8 cellular contexts compared by ENCODE assay signal in the genomic region with DNA sequence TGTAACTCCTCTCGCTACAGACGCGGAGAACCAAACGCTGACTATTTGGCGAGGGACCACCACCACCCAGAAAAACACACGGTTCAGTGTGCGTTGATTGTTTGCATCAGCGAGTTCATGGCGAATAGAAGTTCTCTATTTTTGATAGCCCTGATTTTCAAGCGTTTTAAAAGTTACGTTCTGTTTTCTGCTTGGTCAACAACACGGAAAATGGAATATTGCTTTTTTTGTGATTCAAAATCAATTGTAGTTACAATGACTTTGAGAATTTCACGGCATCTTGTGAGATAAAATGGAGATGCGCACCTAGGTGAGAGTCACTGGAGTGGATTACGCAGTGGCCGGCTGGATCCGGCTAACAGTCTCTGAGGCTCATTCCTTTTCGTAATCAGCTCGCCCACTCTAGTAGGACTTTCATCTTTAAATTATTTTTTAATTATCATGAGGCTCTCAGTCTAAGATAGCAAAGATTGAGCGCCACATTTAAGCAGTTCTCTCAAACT. TPM values are rescaled to one million over a fixed set of nuclear protein-coding genes. Genes with fewer than 3 reads are reported as not detected.
DNase-seq lines count a peak whose midpoint lies in the region; ATAC-seq and TF ChIP-seq lines count a peak whose summit lies in the region.

No MANE protein-coding gene starts in this region.

- peak overlapping the region; percentile 81 for H3K27ac Mint-ChIP-seq in activated CD8-positive, alpha-beta T cell treated with anti-CD3 and anti-CD28 coated beads for 36 hours

- TSS peak; percentile 59 for BruUV-seq in HCT116 (replicated peaks; lab: Mats Ljungman, UMichigan)

- TF ChIP-seq RAD21 in HCT116 (IDR thresholded peaks at IDR 0.05; ENCODE audit: low read depth), result no peak

- TF ChIP-seq CTCF in AG10803 (conservative IDR thresholded peaks at IDR 0.05; ENCODE audit: low read length) (no peak), HCT116 (IDR thresholded peaks at IDR 0.05 in 2 of 3, conservative IDR thresholded peaks at IDR 0.05 in 1 of 3; ENCODE audit: borderline replicate concordance in 1 of 3, insufficient read depth in 1 of 3, low read depth in 2 of 3, low read length in 2 of 3) (no peak), left ventricle myocardium inferior (IDR thresholded peaks at IDR 0.05; ENCODE audit: borderline replicate concordance) (no peak), retinal pigment epithelial cell (conservative IDR thresholded peaks at IDR 0.05; ENCODE audit: low read depth, low read length) (no peak)
- no peak for TF ChIP-seq CTCF in activated CD8-positive, alpha-beta T cell treated with anti-CD3 and anti-CD28 coated beads for 36 hours (IDR thresholded peaks at IDR 0.05)

- H3K36me3 ChIP-seq in HCT116 (ENCODE audit: control insufficient read depth in 1 of 2, insufficient read depth in 2 of 2, low read length in 2 of 2) (no peaks in the 10 kb centered on the region), left ventricle myocardium inferior (no peaks in the 10 kb centered on the region)

- peak overlapping the region; percentile 76 for H3K4me3 ChIP-seq in AG10803 (ENCODE audit: low read length)
- H3K4me3 ChIP-seq in HCT116 (replicated peaks in 1 of 2; ENCODE audit: low read depth in 1 of 2, low read length in 2 of 2), result peak overlapping the region; percentile 39 to 54
- H3K4me3 ChIP-seq in left ventricle myocardium inferior, result peak overlapping the region; percentile 80
- H3K4me3 ChIP-seq in retinal pigment epithelial cell (ENCODE audit: low read length), result peak overlapping the region; percentile 72

- CTCF ChIA-PET in HCT116 (lab: Charles Lee), result interaction anchor here (3.7 kb wide), 1 partner anchor 11 kb away, joined by 55 read pairs; no protein-coding TSS in a partner anchor
- CTCF ChIA-PET in activated CD8-positive, alpha-beta T cell treated with anti-CD3 and anti-CD28 coated beads for 36 hours (lab: Charles Lee), result interaction anchor here (0.9 to 4.2 kb wide), 3 partner anchors 12 to 92 kb away, joined by 3 to 43 read pairs (median 6); no protein-coding TSS in a partner anchor

- TF ChIP-seq POLR2A in HCT116 (IDR thresholded peaks at IDR 0.05; ENCODE audit: borderline replicate concordance, extremely low read depth, insufficient read depth, insufficient read length), result no peak

- DNase-seq in AG10803 (ENCODE audit: low read depth) (peak; percentile 10), HCT116 (ENCODE audit: low read depth, low spot score) (no peak), left ventricle myocardium inferior (no peak), retinal pigment epithelial cell (ENCODE audit: low read depth) (no peak), OCI-M1 (lab: John Stamatoyannopoulos, UW) (no peak), D341Med (ENCODE audit: low spot score) (no peak), AG08395 (ENCODE audit: low spot score) (no peak)
- peak; percentile 13 for DNase-seq in activated CD8-positive, alpha-beta T cell treated with anti-CD3 and anti-CD28 coated beads for 36 hours

- H3K4me2 ChIP-seq in HCT116 (ENCODE audit: low read length), result peak overlapping the region; percentile 73

- H3K27me3 ChIP-seq in HCT116 (ENCODE audit: insufficient read depth, low read length) (no peaks in the 10 kb centered on the region), left ventricle myocardium inferior (ENCODE audit: low read depth) (peaks cover 2% of the 10 kb centered on the region)

- RAD21 ChIA-PET in HCT116 (lab: Charles Lee; ENCODE audit: low non-redundant PET in 1 of 2, low total read pairs in 2 of 2, uncharacterized antibody in 2 of 2, unreplicated experiment in 2 of 2), result no interaction called here

- POLR2A ChIA-PET in HCT116 (lab: Charles Lee), result interaction anchor here (0.8 kb wide), 1 partner anchor 11 kb away, joined by 3 read pairs; no protein-coding TSS in a partner anchor
- POLR2A ChIA-PET in activated CD8-positive, alpha-beta T cell treated with anti-CD3 and anti-CD28 coated beads for 36 hours (lab: Charles Lee), result interaction anchor here (0.6 to 2.5 kb wide), 3 partner anchors 72 to 202 kb away, joined by 3 to 5 read pairs (median 3); no protein-coding TSS in a partner anchor

- H3K4me1 Mint-ChIP-seq in activated CD8-positive, alpha-beta T cell treated with anti-CD3 and anti-CD28 coated beads for 36 hours (ENCODE audit: low read depth), result peaks cover 20% of the 10 kb centered on the region

- peaks cover 16% of the 10 kb centered on the region for H3K27me3 Mint-ChIP-seq in activated CD8-positive, alpha-beta T cell treated with anti-CD3 and anti-CD28 coated beads for 36 hours

- H3K4me3 Mint-ChIP-seq in activated CD8-positive, alpha-beta T cell treated with anti-CD3 and anti-CD28 coated beads for 36 hours, result peak overlapping the region; percentile 84

- no peaks in the 10 kb centered on the region for H3K79me2 ChIP-seq in HCT116 (ENCODE audit: insufficient read depth, low read length)

- H3K9me3 ChIP-seq in HCT116 (ENCODE audit: control insufficient read depth in 1 of 2, insufficient read depth in 1 of 2, low read depth in 1 of 2, low read length in 2 of 2) (no peaks in the 10 kb centered on the region), left ventricle myocardium inferior (replicated peaks) (no peaks in the 10 kb centered on the region)

- H3K9me3 Mint-ChIP-seq in activated CD8-positive, alpha-beta T cell treated with anti-CD3 and anti-CD28 coated beads for 36 hours, result no peaks in the 10 kb centered on the region

- no peak overlapping the region for H2AFZ ChIP-seq in HCT116 (ENCODE audit: low read depth, low read length, poor library complexity, severe bottlenecking)

- H4K20me1 ChIP-seq in HCT116 (ENCODE audit: insufficient read depth), result no peaks in the 10 kb centered on the region

- H3K9me2 ChIP-seq in HCT116 (ENCODE audit: insufficient read depth), result no peaks in the 10 kb centered on the region

- no peak for ATAC-seq in HCT116
- ATAC-seq in activated CD8-positive, alpha-beta T cell treated with anti-CD3 and anti-CD28 coated beads for 36 hours, result no peak

- H3K4me1 ChIP-seq in HCT116 (ENCODE audit: control insufficient read depth in 1 of 2, insufficient read depth in 2 of 2, low read length in 2 of 2) (peaks cover 5 to 33% of the 10 kb centered on the region in 2 experiments; a peak in 3 of 4 replicates), left ventricle myocardium inferior (peaks cover 25% of the 10 kb centered on the region)

- H3K36me3 Mint-ChIP-seq in activated CD8-positive, alpha-beta T cell treated with anti-CD3 and anti-CD28 coated beads for 36 hours (ENCODE audit: low read depth), result no peaks in the 10 kb centered on the region

- H3K27ac ChIP-seq in HCT116 (ENCODE audit: low read depth, low read length) (peak overlapping the region; percentile 73), left ventricle myocardium inferior (replicated peaks) (peak overlapping the region; percentile 96)

- intact Hi-C loops in HCT116 (cut with micrococcal nuclease), result loop anchor here (5.0 kb wide), 2 partner anchors 90 to 160 kb away; partner anchors contain the start of gene BBX
- intact Hi-C loops in activated CD8-positive, alpha-beta T cell treated with anti-CD3 and anti-CD28 coated beads for 36 hours (cut with micrococcal nuclease), result loop anchor here (5.0 kb wide), 1 partner anchor 90 kb away; the partner anchor contains the start of gene BBX
- intact Hi-C loops in left ventricle myocardium inferior (cut with micrococcal nuclease), result no loop called here

- peak overlapping the region; percentile 59 for H3K9ac ChIP-seq in HCT116 (ENCODE audit: low read length)

TF ChIP-seq in HCT116, 20 proteins besides CTCF, POLR2A, EP300 and RAD21 (continues in another document):
- TF ChIP-seq, protein P1, sequence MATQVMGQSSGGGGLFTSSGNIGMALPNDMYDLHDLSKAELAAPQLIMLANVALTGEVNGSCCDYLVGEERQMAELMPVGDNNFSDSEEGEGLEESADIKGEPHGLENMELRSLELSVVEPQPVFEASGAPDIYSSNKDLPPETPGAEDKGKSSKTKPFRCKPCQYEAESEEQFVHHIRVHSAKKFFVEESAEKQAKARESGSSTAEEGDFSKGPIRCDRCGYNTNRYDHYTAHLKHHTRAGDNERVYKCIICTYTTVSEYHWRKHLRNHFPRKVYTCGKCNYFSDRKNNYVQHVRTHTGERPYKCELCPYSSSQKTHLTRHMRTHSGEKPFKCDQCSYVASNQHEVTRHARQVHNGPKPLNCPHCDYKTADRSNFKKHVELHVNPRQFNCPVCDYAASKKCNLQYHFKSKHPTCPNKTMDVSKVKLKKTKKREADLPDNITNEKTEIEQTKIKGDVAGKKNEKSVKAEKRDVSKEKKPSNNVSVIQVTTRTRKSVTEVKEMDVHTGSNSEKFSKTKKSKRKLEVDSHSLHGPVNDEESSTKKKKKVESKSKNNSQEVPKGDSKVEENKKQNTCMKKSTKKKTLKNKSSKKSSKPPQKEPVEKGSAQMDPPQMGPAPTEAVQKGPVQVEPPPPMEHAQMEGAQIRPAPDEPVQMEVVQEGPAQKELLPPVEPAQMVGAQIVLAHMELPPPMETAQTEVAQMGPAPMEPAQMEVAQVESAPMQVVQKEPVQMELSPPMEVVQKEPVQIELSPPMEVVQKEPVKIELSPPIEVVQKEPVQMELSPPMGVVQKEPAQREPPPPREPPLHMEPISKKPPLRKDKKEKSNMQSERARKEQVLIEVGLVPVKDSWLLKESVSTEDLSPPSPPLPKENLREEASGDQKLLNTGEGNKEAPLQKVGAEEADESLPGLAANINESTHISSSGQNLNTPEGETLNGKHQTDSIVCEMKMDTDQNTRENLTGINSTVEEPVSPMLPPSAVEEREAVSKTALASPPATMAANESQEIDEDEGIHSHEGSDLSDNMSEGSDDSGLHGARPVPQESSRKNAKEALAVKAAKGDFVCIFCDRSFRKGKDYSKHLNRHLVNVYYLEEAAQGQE (IDR thresholded peaks at IDR 0.05; ENCODE audit: low read depth), result no peak
- TF ChIP-seq EGR1 (IDR thresholded peaks at IDR 0.05; ENCODE audit: low read depth) (no peak), JUND (IDR thresholded peaks at IDR 0.05) (no peak), ZBTB33 (IDR thresholded peaks at IDR 0.05; ENCODE audit: extremely low read depth, insufficient replicate concordance, low read length) (no peak), CBX3 (IDR thresholded peaks at IDR 0.05; ENCODE audit: low read depth) (no peak)

RNA-seq across cellular contexts. Expression of gene CCDC54, which starts 54.8 kb away (rescaled TPM):
- total RNA-seq in HCT116 (2021; ENCODE audit: unreplicated experiment) (not detected), left ventricle myocardium inferior (not detected)
- polyA plus RNA-seq in HCT116 (2012), result not detected in 2 replicates
- total RNA-seq in activated CD8-positive, alpha-beta T cell treated with anti-CD3 and anti-CD28 coated beads for 36 hours, result not detected

Comparison
In these comparisons a context has a peak if more than half of its experiments do, and no peak if none do; other contexts are left out.
1. DNase-seq: peak in AG10803 (single experiment) and activated CD8-positive, alpha-beta T cell treated with anti-CD3 and anti-CD28 coated beads for 36 hours (single experiment); none in HCT116 (single experiment), left ventricle myocardium inferior (single experiment), retinal pigment epithelial cell (single experiment), OCI-M1 (single experiment), D341Med (single experiment) and AG08395 (single experiment).
2. Peak in every context shown above with its lines, with median percentiles within 50 percentile points of each other: H3K4me3 ChIP-seq.